ENCODE assay signal across 10 cellular contexts in genomic region chr3:40299721-40300335, GRCh38. TPM values are rescaled to one million over a fixed set of nuclear protein-coding genes. Genes with fewer than 3 reads are reported as not detected.
DNase-seq lines count a peak whose midpoint lies in the region; ATAC-seq and TF ChIP-seq lines count a peak whose summit lies in the region.
"Had no signal": no experiment of that assay in that cellular context is flagged by ENCODE, and none has a peak within 500 bp of the region (broad histone marks: within the 10 kb centered on the region; RNA-seq: fewer than 3 reads in every experiment).

No MANE protein-coding gene starts in this region.

- POLR2A ChIA-PET in activated CD4-positive, alpha-beta T cell treated with anti-CD3 and anti-CD28 coated beads for 36 hours (lab: Charles Lee), result no interaction called here

- no peak for ATAC-seq in activated CD4-positive, alpha-beta T cell treated with anti-CD3 and anti-CD28 coated beads for 36 hours

- peak overlapping the region; percentile 82 for H3K27ac Mint-ChIP-seq in osteocyte (ENCODE audit: unreplicated experiment)
- H3K27ac Mint-ChIP-seq in activated CD4-positive, alpha-beta T cell treated with anti-CD3 and anti-CD28 coated beads for 36 hours, result no peak overlapping the region

- intact Hi-C loops in activated CD4-positive, alpha-beta T cell treated with anti-CD3 and anti-CD28 coated beads for 36 hours (cut with DNase I, micrococcal nuclease), result no loop called here

- DNase-seq in GM04503 (ENCODE audit: low read depth), result peak; percentile 86
- peak; percentile 99 for DNase-seq in SIG-M5 treated with dmso at 0.1 percent for 504 hours (lab: John Stamatoyannopoulos, UW; ENCODE audit: unreplicated experiment)
- DNase-seq in fibroblast of pulmonary artery (ENCODE audit: low read depth), result peak; percentile 89
- DNase-seq in osteocyte (ENCODE audit: extremely low spot score, unreplicated experiment), result no peak
- no peak for DNase-seq in activated CD4-positive, alpha-beta T cell treated with anti-CD3 and anti-CD28 coated beads for 36 hours
- no peak for DNase-seq in mucosa of gallbladder (ENCODE audit: low spot score)
- DNase-seq in islet precursor cell, result no peak
- DNase-seq in activated effector memory CD4-positive, alpha-beta T cell treated with Interleukin-2 at 50 U/mL for 16 hours, result no peak
- DNase-seq: kidney glomerular epithelial cell, NCI-H526 had no signal

- peaks cover 31% of the 10 kb centered on the region for H3K4me1 Mint-ChIP-seq in osteocyte (ENCODE audit: unreplicated experiment)
- H3K4me1 Mint-ChIP-seq in activated CD4-positive, alpha-beta T cell treated with anti-CD3 and anti-CD28 coated beads for 36 hours, result no peaks in the 10 kb centered on the region

- no peak overlapping the region for H3K4me3 Mint-ChIP-seq in osteocyte (ENCODE audit: unreplicated experiment)
- no peak overlapping the region for H3K4me3 Mint-ChIP-seq in activated CD4-positive, alpha-beta T cell treated with anti-CD3 and anti-CD28 coated beads for 36 hours

- peaks cover 2% of the 10 kb centered on the region for H3K36me3 Mint-ChIP-seq in osteocyte (ENCODE audit: unreplicated experiment)
- peaks cover 13% of the 10 kb centered on the region for H3K36me3 Mint-ChIP-seq in activated CD4-positive, alpha-beta T cell treated with anti-CD3 and anti-CD28 coated beads for 36 hours (ENCODE audit: low read depth)

- no peaks in the 10 kb centered on the region for H3K27me3 Mint-ChIP-seq in osteocyte (ENCODE audit: unreplicated experiment)
- H3K27me3 Mint-ChIP-seq in activated CD4-positive, alpha-beta T cell treated with anti-CD3 and anti-CD28 coated beads for 36 hours, result no peaks in the 10 kb centered on the region

- H3K4me3 ChIP-seq in fibroblast of pulmonary artery (replicated peaks; ENCODE audit: low read depth, low read length), result no peak overlapping the region

- CTCF ChIA-PET in activated CD4-positive, alpha-beta T cell treated with anti-CD3 and anti-CD28 coated beads for 36 hours (lab: Charles Lee), result no interaction called here

- TF ChIP-seq CTCF in fibroblast of pulmonary artery (IDR thresholded peaks at IDR 0.05; ENCODE audit: low read length, missing control alignments) (no peak), osteocyte (IDR thresholded peaks at IDR 0.05) (no peak)

- H3K9me3 Mint-ChIP-seq in osteocyte (ENCODE audit: unreplicated experiment), result no peaks in the 10 kb centered on the region
- no peaks in the 10 kb centered on the region for H3K9me3 Mint-ChIP-seq in activated CD4-positive, alpha-beta T cell treated with anti-CD3 and anti-CD28 coated beads for 36 hours (ENCODE audit: low read depth)

RNA-seq across cellular contexts. Expression of gene EIF1B, which starts 9.7 kb away (rescaled TPM):
- 62.3 and 72.8 TPM in 2 replicates for total RNA-seq in osteocyte
- 10 to 100 TPM; 35.1 to 39.2 TPM for total RNA-seq in activated CD4-positive, alpha-beta T cell treated with anti-CD3 and anti-CD28 coated beads for 36 hours
- total RNA-seq in mucosa of gallbladder, result 40.9 TPM

Comparison
In these comparisons a context has a peak if more than half of its experiments do, and no peak if none do; other contexts are left out.
1. DNase-seq: peak in GM04503 (single experiment), SIG-M5 treated with dmso at 0.1 percent for 504 hours (single experiment) and fibroblast of pulmonary artery (single experiment); none in osteocyte (single experiment), activated CD4-positive, alpha-beta T cell treated with anti-CD3 and anti-CD28 coated beads for 36 hours (single experiment), mucosa of gallbladder (single experiment), islet precursor cell (single experiment) and activated effector memory CD4-positive, alpha-beta T cell treated with Interleukin-2 at 50 U/mL for 16 hours (single experiment).